1 cellular context compared by ENCODE assay signal in genomic region chr16:88871349-88871702, GRCh38.
TF ChIP-seq lines count a peak whose summit lies in the region.

No MANE protein-coding gene starts in this region.

TF ChIP-seq in K562, 482 proteins besides CTCF, POLR2A, EP300 and RAD21 (continued from another document):
- TF ChIP-seq MBD1 (CRISPR knock-in tag; IDR thresholded peaks at IDR 0.05) (no peak), GATAD2A (IDR thresholded peaks at IDR 0.05) (no peak), CHD2 (IDR thresholded peaks at IDR 0.05; ENCODE audit: low read depth, low read length) (no peak), CXXC5 (CRISPR knock-in tag; IDR thresholded peaks at IDR 0.05) (peak; percentile 52), CSDE1 (IDR thresholded peaks at IDR 0.05) (no peak), SRSF3 (IDR thresholded peaks at IDR 0.05; ENCODE audit: insufficient read depth, low read length) (no peak), FOXA1 (IDR thresholded peaks at IDR 0.05; ENCODE audit: borderline replicate concordance) (no peak), ZNF263 (CRISPR knock-in tag; IDR thresholded peaks at IDR 0.05; ENCODE audit: borderline replicate concordance) (peak; percentile 85), NELFE (IDR thresholded peaks at IDR 0.05; ENCODE audit: insufficient read depth, insufficient read length) (no peak), BACH1 (tag; IDR thresholded peaks at IDR 0.05) (no peak), ZKSCAN8 (CRISPR knock-in tag; IDR thresholded peaks at IDR 0.05) (no peak), POLR2H (tag; IDR thresholded peaks at IDR 0.05; ENCODE audit: low read depth) (no peak), ZNF398 (CRISPR knock-in tag; IDR thresholded peaks at IDR 0.05) (no peak), ZNF134 (CRISPR knock-in tag; conservative IDR thresholded peaks at IDR 0.05) (no peak), CREBBP (IDR thresholded peaks at IDR 0.05; ENCODE audit: low read depth, low read length) (no peak), RBM34 (IDR thresholded peaks at IDR 0.05; ENCODE audit: borderline replicate concordance, insufficient read depth, low read length) (no peak), FOXM1 (IDR thresholded peaks at IDR 0.05; ENCODE audit: low read depth) (no peak), FOXM1 (CRISPR knock-in tag; IDR thresholded peaks at IDR 0.05; ENCODE audit: low read depth) (no peak), HDAC1 (IDR thresholded peaks at IDR 0.05) (no peak), ZZZ3 (IDR thresholded peaks at IDR 0.05) (no peak), USF2 (CRISPR knock-in tag; IDR thresholded peaks at IDR 0.05) (no peak), ESRRA (IDR thresholded peaks at IDR 0.05; ENCODE audit: borderline replicate concordance, low read depth) (no peak), THRAP3 (IDR thresholded peaks at IDR 0.05; ENCODE audit: borderline replicate concordance) (no peak), HNRNPK (IDR thresholded peaks at IDR 0.05; ENCODE audit: low read depth, low read length, poor library complexity, severe bottlenecking) (no peak), RERE (CRISPR knock-in tag; IDR thresholded peaks at IDR 0.05; ENCODE audit: borderline replicate concordance) (no peak), TSC22D4 (tag; IDR thresholded peaks at IDR 0.05) (no peak), CREB1 (IDR thresholded peaks at IDR 0.05) (no peak), CREB1 (CRISPR knock-in tag; IDR thresholded peaks at IDR 0.05) (no peak), SREBF2 (CRISPR knock-in tag; IDR thresholded peaks at IDR 0.05) (no peak), CREB3 (tag; conservative IDR thresholded peaks at IDR 0.05; ENCODE audit: low read depth) (0 out of 2 replicates have a peak, but pooled peaks have one; percentile 40), ZBTB1 (CRISPR knock-in tag; IDR thresholded peaks at IDR 0.05; ENCODE audit: borderline replicate concordance, low read depth) (no peak), CEBPB (tag; IDR thresholded peaks at IDR 0.05) (no peak), ADNP (tag; IDR thresholded peaks at IDR 0.05) (no peak), NR3C1 (CRISPR knock-in tag; IDR thresholded peaks at IDR 0.05) (no peak), YY1 (IDR thresholded peaks at IDR 0.05; ENCODE audit: borderline replicate concordance in 1 of 3, control insufficient read depth in 1 of 3, extremely low read depth in 1 of 3, insufficient read depth in 3 of 3, insufficient read length in 1 of 3, insufficient replicate concordance in 2 of 3, low read depth in 1 of 3, low read length in 2 of 3) (peak in 1 of 3 experiments; percentile 70), PTTG1 (tag; IDR thresholded peaks at IDR 0.05; ENCODE audit: low read depth) (no peak), SETDB1 (IDR thresholded peaks at IDR 0.05; ENCODE audit: low read length) (no peak), ELK1 (CRISPR knock-in tag; IDR thresholded peaks at IDR 0.05) (no peak), SP1 (CRISPR knock-in tag; IDR thresholded peaks at IDR 0.05) (no peak), SUPT5H (IDR thresholded peaks at IDR 0.05) (no peak), CHCHD3 (CRISPR knock-in tag; IDR thresholded peaks at IDR 0.05) (no peak), ZNF24 (IDR thresholded peaks at IDR 0.05) (no peak), ARID3B (CRISPR knock-in tag; IDR thresholded peaks at IDR 0.05; ENCODE audit: borderline replicate concordance) (no peak), GTF2E2 (tag; IDR thresholded peaks at IDR 0.05) (no peak), TFE3 (CRISPR knock-in tag; IDR thresholded peaks at IDR 0.05) (no peak), ARNT (IDR thresholded peaks at IDR 0.05) (no peak), BRD4 (IDR thresholded peaks at IDR 0.05) (no peak), HNRNPUL1 (IDR thresholded peaks at IDR 0.05; ENCODE audit: low read length) (no peak), MITF (IDR thresholded peaks at IDR 0.05) (no peak)
